In the genomic region with DNA sequence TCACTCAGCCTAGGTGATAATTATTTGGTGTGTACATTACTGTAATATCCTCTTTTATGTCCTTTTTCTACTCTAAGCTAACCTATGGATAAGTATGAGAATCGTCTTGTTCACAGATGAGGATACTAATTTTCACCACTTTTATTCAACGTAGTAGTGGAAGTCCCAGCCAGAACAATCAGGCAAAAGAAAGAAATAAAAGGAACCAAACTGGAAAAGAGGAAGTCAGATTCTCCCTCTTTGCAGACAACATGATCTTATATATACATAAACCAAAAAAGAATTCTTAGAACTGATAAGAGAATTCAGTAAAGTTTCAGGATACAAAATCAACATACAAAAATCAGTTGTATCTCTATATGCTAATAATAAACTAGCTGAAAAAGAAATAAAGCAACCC, we compare ENCODE assay signal across 2 cellular contexts.
TF ChIP-seq lines count a peak whose summit lies in the region.

No MANE protein-coding gene starts in this region.

TF ChIP-seq in K562, 482 proteins besides CTCF, POLR2A, EP300 and RAD21 (continued from another document):
- TF ChIP-seq, protein P1, sequence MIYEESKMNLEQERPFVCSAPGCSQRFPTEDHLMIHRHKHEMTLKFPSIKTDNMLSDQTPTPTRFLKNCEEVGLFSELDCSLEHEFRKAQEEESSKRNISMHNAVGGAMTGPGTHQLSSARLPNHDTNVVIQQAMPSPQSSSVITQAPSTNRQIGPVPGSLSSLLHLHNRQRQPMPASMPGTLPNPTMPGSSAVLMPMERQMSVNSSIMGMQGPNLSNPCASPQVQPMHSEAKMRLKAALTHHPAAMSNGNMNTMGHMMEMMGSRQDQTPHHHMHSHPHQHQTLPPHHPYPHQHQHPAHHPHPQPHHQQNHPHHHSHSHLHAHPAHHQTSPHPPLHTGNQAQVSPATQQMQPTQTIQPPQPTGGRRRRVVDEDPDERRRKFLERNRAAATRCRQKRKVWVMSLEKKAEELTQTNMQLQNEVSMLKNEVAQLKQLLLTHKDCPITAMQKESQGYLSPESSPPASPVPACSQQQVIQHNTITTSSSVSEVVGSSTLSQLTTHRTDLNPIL (CRISPR knock-in tag; IDR thresholded peaks at IDR 0.05): no peak
- no peak for TF ChIP-seq ZNF224 (CRISPR knock-in tag; IDR thresholded peaks at IDR 0.05)
TF ChIP-seq in K562: peak in this region for 1.

TF ChIP-seq in SK-N-SH, 30 proteins besides CTCF, POLR2A, EP300 and RAD21 (continued from another document):
- TF ChIP-seq, protein P2, sequence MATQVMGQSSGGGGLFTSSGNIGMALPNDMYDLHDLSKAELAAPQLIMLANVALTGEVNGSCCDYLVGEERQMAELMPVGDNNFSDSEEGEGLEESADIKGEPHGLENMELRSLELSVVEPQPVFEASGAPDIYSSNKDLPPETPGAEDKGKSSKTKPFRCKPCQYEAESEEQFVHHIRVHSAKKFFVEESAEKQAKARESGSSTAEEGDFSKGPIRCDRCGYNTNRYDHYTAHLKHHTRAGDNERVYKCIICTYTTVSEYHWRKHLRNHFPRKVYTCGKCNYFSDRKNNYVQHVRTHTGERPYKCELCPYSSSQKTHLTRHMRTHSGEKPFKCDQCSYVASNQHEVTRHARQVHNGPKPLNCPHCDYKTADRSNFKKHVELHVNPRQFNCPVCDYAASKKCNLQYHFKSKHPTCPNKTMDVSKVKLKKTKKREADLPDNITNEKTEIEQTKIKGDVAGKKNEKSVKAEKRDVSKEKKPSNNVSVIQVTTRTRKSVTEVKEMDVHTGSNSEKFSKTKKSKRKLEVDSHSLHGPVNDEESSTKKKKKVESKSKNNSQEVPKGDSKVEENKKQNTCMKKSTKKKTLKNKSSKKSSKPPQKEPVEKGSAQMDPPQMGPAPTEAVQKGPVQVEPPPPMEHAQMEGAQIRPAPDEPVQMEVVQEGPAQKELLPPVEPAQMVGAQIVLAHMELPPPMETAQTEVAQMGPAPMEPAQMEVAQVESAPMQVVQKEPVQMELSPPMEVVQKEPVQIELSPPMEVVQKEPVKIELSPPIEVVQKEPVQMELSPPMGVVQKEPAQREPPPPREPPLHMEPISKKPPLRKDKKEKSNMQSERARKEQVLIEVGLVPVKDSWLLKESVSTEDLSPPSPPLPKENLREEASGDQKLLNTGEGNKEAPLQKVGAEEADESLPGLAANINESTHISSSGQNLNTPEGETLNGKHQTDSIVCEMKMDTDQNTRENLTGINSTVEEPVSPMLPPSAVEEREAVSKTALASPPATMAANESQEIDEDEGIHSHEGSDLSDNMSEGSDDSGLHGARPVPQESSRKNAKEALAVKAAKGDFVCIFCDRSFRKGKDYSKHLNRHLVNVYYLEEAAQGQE (IDR thresholded peaks at IDR 0.05; ENCODE audit: low read depth, low read length): no peak
- TF ChIP-seq NFIC (IDR thresholded peaks at IDR 0.05; ENCODE audit: borderline replicate concordance) (no peak), RXRA (IDR thresholded peaks at IDR 0.05; ENCODE audit: borderline replicate concordance, low read depth) (no peak), YY1 (IDR thresholded peaks at IDR 0.05; ENCODE audit: low read depth) (no peak), FOXJ3 (CRISPR knock-in tag; IDR thresholded peaks at IDR 0.05) (no peak), MEF2A (IDR thresholded peaks at IDR 0.05; ENCODE audit: borderline replicate concordance, low read depth) (no peak), JUND (IDR thresholded peaks at IDR 0.05) (no peak), GATA2 (CRISPR knock-in tag; IDR thresholded peaks at IDR 0.05) (no peak), MXI1 (IDR thresholded peaks at IDR 0.05; ENCODE audit: low read depth, low read length) (no peak), ELF1 (IDR thresholded peaks at IDR 0.05) (no peak), CHD2 (IDR thresholded peaks at IDR 0.05; ENCODE audit: low read length, partially characterized antibody) (no peak), RFX5 (IDR thresholded peaks at IDR 0.05; ENCODE audit: low read length) (no peak)
- TF ChIP-seq, protein P3, sequence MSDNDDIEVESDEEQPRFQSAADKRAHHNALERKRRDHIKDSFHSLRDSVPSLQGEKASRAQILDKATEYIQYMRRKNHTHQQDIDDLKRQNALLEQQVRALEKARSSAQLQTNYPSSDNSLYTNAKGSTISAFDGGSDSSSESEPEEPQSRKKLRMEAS (IDR thresholded peaks at IDR 0.05; ENCODE audit: low read depth): no peak
- TF ChIP-seq, protein P4, sequence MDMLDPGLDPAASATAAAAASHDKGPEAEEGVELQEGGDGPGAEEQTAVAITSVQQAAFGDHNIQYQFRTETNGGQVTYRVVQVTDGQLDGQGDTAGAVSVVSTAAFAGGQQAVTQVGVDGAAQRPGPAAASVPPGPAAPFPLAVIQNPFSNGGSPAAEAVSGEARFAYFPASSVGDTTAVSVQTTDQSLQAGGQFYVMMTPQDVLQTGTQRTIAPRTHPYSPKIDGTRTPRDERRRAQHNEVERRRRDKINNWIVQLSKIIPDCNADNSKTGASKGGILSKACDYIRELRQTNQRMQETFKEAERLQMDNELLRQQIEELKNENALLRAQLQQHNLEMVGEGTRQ (IDR thresholded peaks at IDR 0.05; ENCODE audit: borderline replicate concordance, low read depth, low read length): no peak
- TF ChIP-seq, protein P5, sequence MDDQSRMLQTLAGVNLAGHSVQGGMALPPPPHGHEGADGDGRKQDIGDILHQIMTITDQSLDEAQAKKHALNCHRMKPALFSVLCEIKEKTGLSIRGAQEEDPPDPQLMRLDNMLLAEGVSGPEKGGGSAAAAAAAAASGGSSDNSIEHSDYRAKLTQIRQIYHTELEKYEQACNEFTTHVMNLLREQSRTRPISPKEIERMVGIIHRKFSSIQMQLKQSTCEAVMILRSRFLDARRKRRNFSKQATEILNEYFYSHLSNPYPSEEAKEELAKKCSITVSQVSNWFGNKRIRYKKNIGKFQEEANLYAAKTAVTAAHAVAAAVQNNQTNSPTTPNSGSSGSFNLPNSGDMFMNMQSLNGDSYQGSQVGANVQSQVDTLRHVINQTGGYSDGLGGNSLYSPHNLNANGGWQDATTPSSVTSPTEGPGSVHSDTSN (IDR thresholded peaks at IDR 0.05): no peak
- TF ChIP-seq, protein P6, sequence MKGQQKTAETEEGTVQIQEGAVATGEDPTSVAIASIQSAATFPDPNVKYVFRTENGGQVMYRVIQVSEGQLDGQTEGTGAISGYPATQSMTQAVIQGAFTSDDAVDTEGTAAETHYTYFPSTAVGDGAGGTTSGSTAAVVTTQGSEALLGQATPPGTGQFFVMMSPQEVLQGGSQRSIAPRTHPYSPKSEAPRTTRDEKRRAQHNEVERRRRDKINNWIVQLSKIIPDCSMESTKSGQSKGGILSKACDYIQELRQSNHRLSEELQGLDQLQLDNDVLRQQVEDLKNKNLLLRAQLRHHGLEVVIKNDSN (IDR thresholded peaks at IDR 0.05; ENCODE audit: borderline replicate concordance, low read depth): no peak
TF ChIP-seq in SK-N-SH: peak in this region for 0.
